12 cellular contexts compared by ENCODE assay signal in genomic region chr17:77996256-77996655, GRCh38.
"Had no signal": no experiment of that assay in that cellular context is flagged by ENCODE, and none has a peak within 500 bp of the region (broad histone marks: within the 10 kb centered on the region; RNA-seq: fewer than 3 reads in every experiment).

No MANE protein-coding gene starts in this region.

- H3K36me3 ChIP-seq: left lung, uterus had no signal

- H3K9ac ChIP-seq: parathyroid adenoma had no signal

- H3K27me3 ChIP-seq: body of pancreas, left lung, uterus had no signal

- H3K27ac ChIP-seq: body of pancreas, left lung, parathyroid adenoma, uterus had no signal

- H3K27ac Mint-ChIP-seq: activated CD4-positive, alpha-beta memory T cell treated with anti-CD3 and anti-CD28 coated beads for 36 hours; activated naive CD4-positive, alpha-beta T cell treated with anti-CD3 and anti-CD28 coated beads for 36 hours had no signal

- H3K4me3 Mint-ChIP-seq: activated CD4-positive, alpha-beta memory T cell treated with anti-CD3 and anti-CD28 coated beads for 36 hours; activated naive CD4-positive, alpha-beta T cell treated with anti-CD3 and anti-CD28 coated beads for 36 hours; activated T-cell treated with anti-CD3 and anti-CD28 coated beads, Interleukin-2, amount 50 U/mL, for 4 hours had no signal

- H3K9me3 Mint-ChIP-seq: activated CD4-positive, alpha-beta memory T cell treated with anti-CD3 and anti-CD28 coated beads for 36 hours; activated naive CD4-positive, alpha-beta T cell treated with anti-CD3 and anti-CD28 coated beads for 36 hours; activated T-cell treated with anti-CD3 and anti-CD28 coated beads, Interleukin-2, amount 50 U/mL, for 4 hours had no signal

- H3K27me3 Mint-ChIP-seq: activated CD4-positive, alpha-beta memory T cell treated with anti-CD3 and anti-CD28 coated beads for 36 hours had no signal

- H3K9me3 ChIP-seq: body of pancreas, left lung, uterus had no signal

- DNase-seq: activated CD4-positive, alpha-beta memory T cell treated with anti-CD3 and anti-CD28 coated beads for 36 hours; activated CD4-positive, CD25-positive, alpha-beta regulatory T cell treated with anti-CD3 and anti-CD28 coated beads, Interleukin-2, amount 50 U/mL, for 72 hours; activated naive CD4-positive, alpha-beta T cell treated with anti-CD3 and anti-CD28 coated beads for 36 hours; activated T-cell treated with anti-CD3 and anti-CD28 coated beads, Interleukin-2, amount 50 U/mL, for 4 hours; body of pancreas; islet precursor cell; left lung; retina; small intestine; uterus had no signal

- H3K4me3 ChIP-seq: body of pancreas, left lung, uterus had no signal

- ATAC-seq: activated T-cell treated with anti-CD3 and anti-CD28 coated beads, Interleukin-2, amount 50 U/mL, for 4 hours; body of pancreas; esophagus mucosa; left lung had no signal
